9 cellular contexts compared by ENCODE assay signal in genomic region chr1:214127705-214128104, GRCh38.
"Had no signal": no experiment of that assay in that cellular context is flagged by ENCODE, and none has a peak within 500 bp of the region (broad histone marks: within the 10 kb centered on the region; RNA-seq: fewer than 3 reads in every experiment).

No MANE protein-coding gene starts in this region.

- ATAC-seq: HCT116 had no signal

- H3K9me3 ChIP-seq: HAP-1 had no signal

- H3K36me3 ChIP-seq: HAP-1 had no signal

- H3K27ac ChIP-seq: GM23248, KMS-11 had no signal

- H2AFZ ChIP-seq: GM23248 had no signal

- H3K4me3 ChIP-seq: GM23248, HAP-1 had no signal

- H3K4me1 ChIP-seq: HAP-1 had no signal

- FAIRE-seq: HTR-8/SVneo had no signal

- DNase-seq: GM23248, GOT3, H7, IMR-90, KBM-7 had no signal

- H3K9ac ChIP-seq: GM23248, KMS-11 had no signal

- H3K4me2 ChIP-seq: KMS-11 had no signal
